In the genomic region with DNA sequence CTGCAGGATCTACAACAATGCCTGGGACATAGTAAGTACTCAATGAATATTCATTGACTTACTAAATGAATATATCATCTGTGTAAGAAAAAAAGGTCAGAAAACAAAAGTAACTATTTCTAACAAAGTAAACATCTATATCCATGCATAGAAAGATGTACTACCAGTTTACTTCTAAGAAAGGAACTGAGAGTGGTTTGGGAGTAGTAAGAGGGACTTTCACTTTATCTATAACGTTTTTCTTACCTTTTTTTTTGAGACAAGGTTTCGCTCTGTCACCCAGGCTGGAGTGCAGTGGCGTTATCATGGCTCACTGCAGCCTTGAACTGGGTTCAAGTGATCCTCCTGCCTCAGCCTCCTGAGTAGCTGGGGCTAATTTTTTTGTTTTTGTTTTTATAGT, we compare ENCODE assay signal across 10 cellular contexts. TPM values are rescaled to one million over a fixed set of nuclear protein-coding genes. Genes with fewer than 3 reads are reported as not detected.
DNase-seq lines count a peak whose midpoint lies in the region; ATAC-seq and TF ChIP-seq lines count a peak whose summit lies in the region.
"Had no signal": no experiment of that assay in that cellular context is flagged by ENCODE, and none has a peak within 500 bp of the region (broad histone marks: within the 10 kb centered on the region; RNA-seq: fewer than 3 reads in every experiment).

No MANE protein-coding gene starts in this region.

- H3K4me1 ChIP-seq in Peyer's patch (no peaks in the 10 kb centered on the region), right lobe of liver (no peaks in the 10 kb centered on the region)

- no peaks in the 10 kb centered on the region for H3K9me3 ChIP-seq in Peyer's patch
- H3K9me3 ChIP-seq in right lobe of liver = no peaks in the 10 kb centered on the region

- DNase-seq in GM13977 (ENCODE audit: low spot score) (peak; percentile 50), NCI-H345 (lab: John Stamatoyannopoulos, UW) (no peak), Peyer's patch (no peak), right lobe of liver (no peak), SW 1271 (lab: John Stamatoyannopoulos, UW) (no peak)
- DNase-seq: activated gamma-delta T cell treated with Interleukin-2 at 50 U/mL for 16 hours, right cardiac atrium had no signal

- ATAC-seq in GM19455 (IDR thresholded peaks at IDR 0.05; ENCODE audit: unreplicated experiment) (peak; percentile 77), HG02798 (IDR thresholded peaks at IDR 0.05; ENCODE audit: poor library complexity, unreplicated experiment) (peak; percentile 73), HG03457 (IDR thresholded peaks at IDR 0.05; ENCODE audit: unreplicated experiment) (peak; percentile 63), right lobe of liver (no peak)
- ATAC-seq: right cardiac atrium had no signal

- TF ChIP-seq CTCF in GM13977 (IDR thresholded peaks at IDR 0.05; ENCODE audit: extremely low read depth, insufficient read depth, missing control alignments) = no peak
- no peak for TF ChIP-seq CTCF in Peyer's patch (IDR thresholded peaks at IDR 0.05)
- no peak for TF ChIP-seq CTCF in right lobe of liver (IDR thresholded peaks at IDR 0.05)

- no peak overlapping the region for H3K4me3 ChIP-seq in Peyer's patch
- no peak overlapping the region for H3K4me3 ChIP-seq in right lobe of liver

- 50% methylated on average over 1 of the region's 3 CpGs for WGBS in right lobe of liver (ENCODE audit: insufficient coverage, low coverage, low lambda C conversion rate, missing lambda C conversion rate)

- no peak for TF ChIP-seq POLR2A in Peyer's patch (IDR thresholded peaks at IDR 0.05)
- no peak for TF ChIP-seq POLR2A in right lobe of liver (IDR thresholded peaks at IDR 0.05)

- H3K27ac ChIP-seq in Peyer's patch = no peak overlapping the region
- H3K27ac ChIP-seq in right lobe of liver = no peak overlapping the region

- H3K27me3 ChIP-seq in Peyer's patch = no peaks in the 10 kb centered on the region
- no peaks in the 10 kb centered on the region for H3K27me3 ChIP-seq in right lobe of liver

- H3K36me3 ChIP-seq in Peyer's patch (peaks cover 0 to 27% (median 0%) of the 10 kb centered on the region in 3 donors), right lobe of liver (peaks cover 0 to 16% (median 5%) of the 10 kb centered on the region in 4 donors)

- in situ Hi-C loops in GM13977 (cut with MboI; ENCODE audit: low pct_unique_long_range_greater_than_20kb, low sequenced_read_pairs, unreplicated experiment) = no loop called here

- intact Hi-C loops in right lobe of liver (cut with DNase I) = no loop called here

RNA-seq across cellular contexts. Expression of a gene that starts 25.7 kb away (rescaled TPM):
- total RNA-seq in Peyer's patch (10 to 100 TPM in 1 of 4 donors, 1 to 10 TPM in 3; 4.5 to 69.3 (median 7.3) TPM), right lobe of liver (1 to 10 TPM; 4.4 to 6.4 (median 4.9) TPM)

RNA-seq across cellular contexts. Expression of a gene that starts 25.7 kb away (rescaled TPM):
- 10 to 100 TPM in 1 of 4 donors, 1 to 10 TPM in 3; 2.5 to 25.6 (median 6.2) TPM for total RNA-seq in Peyer's patch
- total RNA-seq in right lobe of liver = 1 to 10 TPM; 4.1 to 8.1 (median 5.0) TPM

RNA-seq across cellular contexts. Expression of a gene that starts 39.6 kb away (rescaled TPM):
- total RNA-seq in Peyer's patch = 1 to 10 TPM in 1 of 4 donors, under 1 TPM in 2, not detected in 1; 0.18 to 1.3 (median 0.28) TPM
- under 1 TPM in 4 of 6 experiments, not detected in 2; 0.11 to 0.56 (median 0.29) TPM for total RNA-seq in right lobe of liver

Comparison
In these comparisons a context has a peak if more than half of its experiments do, and no peak if none do; other contexts are left out.
1. ATAC-seq: peak in GM19455 (single experiment), HG02798 (single experiment) and HG03457 (single experiment); none in right lobe of liver (0 of 4).